30 cellular contexts compared by ENCODE assay signal in the genomic region with DNA sequence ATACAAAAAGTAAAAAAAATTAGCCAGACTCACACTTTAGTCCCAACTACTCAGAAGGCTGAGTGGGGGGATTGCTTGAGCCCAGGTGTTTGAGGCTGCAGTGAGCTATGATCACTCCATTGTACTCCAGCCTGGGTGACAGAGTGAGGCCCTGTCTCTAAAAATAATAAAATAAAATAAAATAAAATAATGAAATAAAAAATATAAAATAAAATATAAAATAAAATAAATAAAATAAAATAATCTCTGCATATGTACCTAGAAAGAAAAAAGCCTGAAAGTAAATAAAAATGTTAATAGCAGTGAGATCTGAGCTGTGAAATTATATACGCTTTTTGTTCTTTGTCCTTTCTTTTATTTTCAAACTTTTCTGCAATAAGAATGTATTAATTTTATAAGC.
"Had no signal": no experiment of that assay in that cellular context is flagged by ENCODE, and none has a peak within 500 bp of the region (broad histone marks: within the 10 kb centered on the region; RNA-seq: fewer than 3 reads in every experiment).

No MANE protein-coding gene starts in this region.

- H3K4me3 Mint-ChIP-seq: naive thymus-derived CD4-positive, alpha-beta T cell; natural killer cell; nephron; neural progenitor cell; stimulated activated memory B cell treated with anti-CD40 and anti-IgM and Interleukin-4, amounts not matched to agents 10 μg/mL and 1 μg/mL and 100 μg/mL, for 72 hours; stimulated activated naive CD8-positive, alpha-beta T cell treated with anti-CD3 and anti-CD28 coated beads, Interleukin-15, amount 100 ng/mL, for 72 hours had no signal

- H3K4me1 Mint-ChIP-seq: natural killer cell, nephron, neural progenitor cell had no signal

- H3K27me3 Mint-ChIP-seq: progenitor cell of endocrine pancreas; stimulated activated memory B cell treated with anti-CD40 and anti-IgM and Interleukin-4, amounts not matched to agents 10 μg/mL and 1 μg/mL and 100 μg/mL, for 72 hours had no signal

- DNase-seq: naive thymus-derived CD4-positive, alpha-beta T cell; natural killer cell; occipital lobe; ovary; psoas muscle; right cardiac atrium; right lobe of liver; sigmoid colon; small intestine; stimulated activated CD4-positive, alpha-beta T cell treated with anti-CD3 and anti-CD28 coated beads, Interleukin-15, amount 100 ng/mL, for 24 hours; stimulated activated CD4-positive, alpha-beta T cell treated with anti-CD3 and anti-CD28 coated beads, Interleukin-2, amount 100 ng/mL, for 24 hours; stimulated activated CD4-positive, alpha-beta T cell treated with anti-CD3 and anti-CD28 coated beads, Interleukin-2, amount 100 ng/mL, for 48 hours; stimulated activated CD4-positive, alpha-beta T cell treated with anti-CD3 and anti-CD28 coated beads, Interleukin-4, amount 100 ng/mL, for 4 hours; stimulated activated CD8-positive, alpha-beta memory T cell treated with anti-CD3 and anti-CD28 coated beads, Interleukin-4, amount 100 ng/mL, for 48 hours; stimulated activated naive CD4-positive, alpha-beta T cell; stimulated activated naive CD8-positive, alpha-beta T cell treated with anti-CD3 and anti-CD28 coated beads, Interleukin-15, amount 100 ng/mL, for 72 hours; stimulated activated naive CD8-positive, alpha-beta T cell treated with anti-CD3 and anti-CD28 coated beads, Interleukin-15, Interleukin-2, amounts not matched to agents 100 U/mL and 50 U/mL, for 24 hours; substantia nigra; testis; trophoblast cell; upper lobe of left lung had no signal

- H3K9me3 ChIP-seq: ovary, psoas muscle, right lobe of liver, sigmoid colon, suprapubic skin, testis, tibial nerve, upper lobe of left lung, vagina had no signal

- H3K27ac Mint-ChIP-seq: naive thymus-derived CD4-positive, alpha-beta T cell; natural killer cell; nephron; neural progenitor cell; progenitor cell of endocrine pancreas had no signal

- H3K36me3 ChIP-seq: neural progenitor cell, ovary, right lobe of liver, sigmoid colon, suprapubic skin, tibial nerve, upper lobe of left lung, vagina had no signal

- ATAC-seq: naive thymus-derived CD4-positive, alpha-beta T cell; natural killer cell; psoas muscle; right cardiac atrium; right lobe of liver; stimulated activated memory B cell treated with anti-CD40 and anti-IgM and Interleukin-4, amounts not matched to agents 10 μg/mL and 1 μg/mL and 100 μg/mL, for 72 hours; stimulated activated naive CD8-positive, alpha-beta T cell treated with anti-CD3 and anti-CD28 coated beads, Interleukin-15, amount 100 ng/mL, for 72 hours; stimulated activated naive CD8-positive, alpha-beta T cell treated with anti-CD3 and anti-CD28 coated beads, Interleukin-15, Interleukin-2, amounts not matched to agents 100 U/mL and 50 U/mL, for 24 hours had no signal

- H3K36me3 Mint-ChIP-seq: naive thymus-derived CD4-positive, alpha-beta T cell; natural killer cell; neural progenitor cell; stimulated activated memory B cell treated with anti-CD40 and anti-IgM and Interleukin-4, amounts not matched to agents 10 μg/mL and 1 μg/mL and 100 μg/mL, for 72 hours had no signal

- FAIRE-seq: small intestine, urothelium cell line had no signal

- H3K27ac ChIP-seq: neural progenitor cell, ovary, parathyroid adenoma, psoas muscle, right lobe of liver, sigmoid colon, suprapubic skin, testis, tibial nerve, upper lobe of left lung, vagina had no signal

- H3K4me3 ChIP-seq: neural progenitor cell, ovary, psoas muscle, right lobe of liver, sigmoid colon, suprapubic skin, testis, tibial nerve, upper lobe of left lung, vagina had no signal

- H3K9ac ChIP-seq: neural progenitor cell, parathyroid adenoma had no signal

- H3K4me1 ChIP-seq: neural progenitor cell, parathyroid adenoma had no signal

- H3K9me3 Mint-ChIP-seq: natural killer cell; nephron; neural progenitor cell; stimulated activated memory B cell treated with anti-CD40 and anti-IgM and Interleukin-4, amounts not matched to agents 10 μg/mL and 1 μg/mL and 100 μg/mL, for 72 hours; stimulated activated naive CD8-positive, alpha-beta T cell treated with anti-CD3 and anti-CD28 coated beads, Interleukin-15, amount 100 ng/mL, for 72 hours had no signal
